25 cellular contexts compared by ENCODE assay signal in genomic region chr2:223197046-223197445, GRCh38.
DNase-seq lines count a peak whose midpoint lies in the region; ATAC-seq and TF ChIP-seq lines count a peak whose summit lies in the region.
"Had no signal": no experiment of that assay in that cellular context is flagged by ENCODE, and none has a peak within 500 bp of the region (broad histone marks: within the 10 kb centered on the region; RNA-seq: fewer than 3 reads in every experiment).

No MANE protein-coding gene starts in this region.

- no peak for ATAC-seq in heart left ventricle
- ATAC-seq: GM23338 had no signal

- H3K4me3 ChIP-seq in AG10803 (ENCODE audit: low read length) (no peak overlapping the region), heart left ventricle (no peak overlapping the region)
- H3K4me3 ChIP-seq: GM23338, SJSA1 had no signal

- intact Hi-C loops in heart left ventricle (cut with DNase I) = no loop called here

- TF ChIP-seq POLR2A in heart left ventricle (IDR thresholded peaks at IDR 0.05) = no peak

- peaks cover 0 to 5% (median 0%) of the 10 kb centered on the region in 12 donors for H3K4me1 ChIP-seq in heart left ventricle
- H3K4me1 ChIP-seq: SJSA1 had no signal

- DNase-seq in AG10803 (ENCODE audit: low read depth) = peak; percentile 13
- DNase-seq in astrocyte of the hippocampus (ENCODE audit: low read depth, low spot score) = peak; percentile 38
- peak; percentile 3 for DNase-seq in iris pigment epithelial cell (ENCODE audit: low read depth)
- DNase-seq in non-pigmented ciliary epithelial cell (ENCODE audit: low read depth) = peak; percentile 4
- no peak for DNase-seq in central memory CD4-positive, alpha-beta T cell
- DNase-seq in NCI-H2029 (lab: John Stamatoyannopoulos, UW) = no peak
- DNase-seq in heart left ventricle = no peak
- DNase-seq in SIG-M5 treated with dmso at 0.1 percent for 504 hours (lab: John Stamatoyannopoulos, UW; ENCODE audit: unreplicated experiment) = no peak
- DNase-seq: 8988T; Calu3; CD8-positive, alpha-beta memory T cell; DMS153; GDM1; HCEC 1CT; KG1; NCI-H1105; NCI-H146; NCI-H2081; NCI-H2171; NCI-H526; OCI-M1 had no signal

- TF ChIP-seq CTCF in AG10803 (conservative IDR thresholded peaks at IDR 0.05; ENCODE audit: low read length) (no peak), heart left ventricle (IDR thresholded peaks at IDR 0.05) (no peak)

- no peaks in the 10 kb centered on the region for H3K36me3 ChIP-seq in heart left ventricle
- H3K36me3 ChIP-seq: SJSA1 had no signal

- no peak overlapping the region for H3K27ac ChIP-seq in heart left ventricle
- H3K27ac ChIP-seq: C4-2B, HL-60, SJSA1 had no signal

- H3K27me3 ChIP-seq in heart left ventricle = no peaks in the 10 kb centered on the region
- H3K27me3 ChIP-seq: SJSA1 had no signal

- H3K9me3 ChIP-seq in heart left ventricle = no peaks in the 10 kb centered on the region
- H3K9me3 ChIP-seq: SJSA1 had no signal

- 52 to 64% (median 55%) methylated on average over 2 of the region's 2 CpGs for WGBS in heart left ventricle, 4 donors

Comparison
In these comparisons a context has a peak if more than half of its experiments do, and no peak if none do; other contexts are left out.
1. DNase-seq: peak in AG10803 (single experiment), astrocyte of the hippocampus (single experiment), iris pigment epithelial cell (single experiment) and non-pigmented ciliary epithelial cell (single experiment); none in central memory CD4-positive, alpha-beta T cell (single experiment), NCI-H2029 (single experiment), heart left ventricle (0 of 5) and SIG-M5 treated with dmso at 0.1 percent for 504 hours (single experiment).